Comparison of ENCODE assay signal across 1 cellular context in genomic region chr1:81730881-81731280, GRCh38.
TF ChIP-seq lines count a peak whose summit lies in the region.

No MANE protein-coding gene starts in this region.

TF ChIP-seq in GM12878, 131 proteins besides CTCF, POLR2A, EP300 and RAD21:
- TF ChIP-seq TBL1XR1 (IDR thresholded peaks at IDR 0.05; ENCODE audit: low read depth, low read length) (no peak), RCOR1 (conservative IDR thresholded peaks at IDR 0.05; ENCODE audit: low read depth, low read length) (no peak), MLLT1 (IDR thresholded peaks at IDR 0.05) (no peak), CHD4 (IDR thresholded peaks at IDR 0.05) (no peak), RUNX3 (IDR thresholded peaks at IDR 0.05; ENCODE audit: low read length) (no peak), IKZF2 (IDR thresholded peaks at IDR 0.05) (no peak), NFIC (IDR thresholded peaks at IDR 0.05; ENCODE audit: low read depth, low read length) (no peak), NRF1 (conservative IDR thresholded peaks at IDR 0.05; ENCODE audit: low read depth, low read length) (no peak), GATAD2B (conservative IDR thresholded peaks at IDR 0.05; ENCODE audit: low read depth) (no peak), BRCA1 (IDR thresholded peaks at IDR 0.05; ENCODE audit: low read depth, low read length) (no peak), NBN (IDR thresholded peaks at IDR 0.05) (no peak), ESRRA (IDR thresholded peaks at IDR 0.05; ENCODE audit: low read length) (no peak), TCF3 (IDR thresholded peaks at IDR 0.05; ENCODE audit: borderline replicate concordance, insufficient read depth, low read depth, low read length) (no peak), HDGF (IDR thresholded peaks at IDR 0.05) (no peak), MXI1 (IDR thresholded peaks at IDR 0.05; ENCODE audit: low read depth, low read length) (no peak), ATF2 (IDR thresholded peaks at IDR 0.05; ENCODE audit: low read length) (no peak)
